In genomic region chr7:128407751-128408708, GRCh38 we compare ENCODE assay signal across 10 cellular contexts. TPM values are rescaled to one million over a fixed set of nuclear protein-coding genes. Genes with fewer than 3 reads are reported as not detected.
A peak's percentile ranks its signal among the peaks of the same experiment; 100 is the strongest.
DNase-seq lines count a peak whose midpoint lies in the region; TF ChIP-seq lines count a peak whose summit lies in the region.
"Had no signal": no experiment of that assay in that cellular context is flagged by ENCODE, and none has a peak within 500 bp of the region (broad histone marks: within the 10 kb centered on the region; RNA-seq: fewer than 3 reads in every experiment).

No MANE protein-coding gene starts in this region.

- H3K36me3 ChIP-seq in duodenal mucosa (ENCODE audit: control insufficient read depth in 1 of 2, insufficient read depth in 2 of 2, low read length in 2 of 2), result peaks cover 0 to under 1% of the 10 kb centered on the region in 2 donors
- H3K36me3 ChIP-seq in osteoblast (ENCODE audit: insufficient read depth, low read length), result no peaks in the 10 kb centered on the region

- no peak for TF ChIP-seq CTCF in osteoblast (IDR thresholded peaks at IDR 0.05; ENCODE audit: extremely low read depth, low read depth, low read length)

- peak overlapping the region; percentile 99 for H3K4me2 ChIP-seq in osteoblast (ENCODE audit: insufficient read depth, low read length)

- H4K20me1 ChIP-seq in osteoblast (ENCODE audit: insufficient read depth, low read length), result peaks cover 21% of the 10 kb centered on the region

- no peak overlapping the region for H2AFZ ChIP-seq in osteoblast (ENCODE audit: low read length)

- peaks cover 22% of the 10 kb centered on the region for H3K79me2 ChIP-seq in osteoblast (ENCODE audit: insufficient read depth, low read length)

- H3K9me3 ChIP-seq in duodenal mucosa (ENCODE audit: control insufficient read depth in 1 of 2, low read length in 2 of 2) (no peaks in the 10 kb centered on the region), osteoblast (ENCODE audit: low read depth, low read length) (no peaks in the 10 kb centered on the region)

- H3K27ac ChIP-seq in duodenal mucosa (ENCODE audit: low read depth, low read length) (no peak overlapping the region), osteoblast (ENCODE audit: low read depth, low read length) (no peak overlapping the region)

- H3K27me3 ChIP-seq in duodenal mucosa (ENCODE audit: control insufficient read depth in 1 of 2, insufficient read depth in 2 of 2, low read length in 2 of 2) (peaks cover 3 to 4% of the 10 kb centered on the region in 2 donors), osteoblast (ENCODE audit: insufficient read depth, low read length) (peaks cover 2% of the 10 kb centered on the region)

- H3K4me1 ChIP-seq in duodenal mucosa (ENCODE audit: control insufficient read depth in 1 of 2, insufficient read depth in 2 of 2, low read length in 2 of 2) (peaks cover 23 to 39% of the 10 kb centered on the region in 2 donors), osteoblast (ENCODE audit: insufficient read depth, low read length) (peaks cover 20% of the 10 kb centered on the region)

- H3K9ac ChIP-seq in duodenal mucosa (ENCODE audit: low read depth in 1 of 2, low read length in 2 of 2), result peak overlapping the region in 1 of 2 donors; percentile 47

- H3K4me3 ChIP-seq in duodenal mucosa (ENCODE audit: low read depth in 1 of 2, low read length in 2 of 2) (peak overlapping the region; percentile 6 to 16), osteoblast (ENCODE audit: insufficient read depth, low read length) (no peak overlapping the region)

- DNase-seq in COLO668 (lab: John Stamatoyannopoulos, UW; ENCODE audit: unreplicated experiment), result peak; percentile 50
- peak; percentile 55 for DNase-seq in NCI-H2171 (lab: John Stamatoyannopoulos, UW)
- peak; percentile 75 for DNase-seq in osteoblast (ENCODE audit: insufficient read length, low spot score, missing footprints)
- no peak for DNase-seq in central memory CD4-positive, alpha-beta T cell
- no peak for DNase-seq in ureter (ENCODE audit: low spot score)
- DNase-seq in activated CD4-positive, alpha-beta T cell treated with anti-CD3 and anti-CD28 coated beads, Interleukin-2, amount 50 U/mL, for 48 hours, result no peak
- DNase-seq in NOMO-1 treated with DMSO at 0.1 percent for 48 hours (lab: John Stamatoyannopoulos, UW; ENCODE audit: unreplicated experiment), result no peak
- DNase-seq: anterior cingulate cortex had no signal

RNA-seq across cellular contexts. Expression of gene IMPDH1, which starts 1.8 kb away (rescaled TPM):
- 31.5 and 35.8 TPM in 2 replicates for total RNA-seq in osteoblast
- total RNA-seq in ureter, result 40.2 TPM

RNA-seq across cellular contexts. Expression of gene PRRT4, which starts 46.5 kb away (rescaled TPM):
- not detected in 2 replicates for total RNA-seq in osteoblast
- total RNA-seq in ureter, result 0.49 TPM
- total RNA-seq: kidney epithelial cell had no signal

RNA-seq across cellular contexts. Expression of gene HILPDA, which starts 47.6 kb away (rescaled TPM):
- total RNA-seq in osteoblast (10.9 and 13.8 TPM in 2 replicates), ureter (22.3 TPM)

Comparison
In these comparisons a context has a peak if more than half of its experiments do, and no peak if none do; other contexts are left out.
1. DNase-seq: peak in COLO668 (single experiment), NCI-H2171 (single experiment) and osteoblast (single experiment); none in central memory CD4-positive, alpha-beta T cell (single experiment), ureter (single experiment), activated CD4-positive, alpha-beta T cell treated with anti-CD3 and anti-CD28 coated beads, Interleukin-2, amount 50 U/mL, for 48 hours (0 of 2) and NOMO-1 treated with DMSO at 0.1 percent for 48 hours (single experiment).